In the genomic region with DNA sequence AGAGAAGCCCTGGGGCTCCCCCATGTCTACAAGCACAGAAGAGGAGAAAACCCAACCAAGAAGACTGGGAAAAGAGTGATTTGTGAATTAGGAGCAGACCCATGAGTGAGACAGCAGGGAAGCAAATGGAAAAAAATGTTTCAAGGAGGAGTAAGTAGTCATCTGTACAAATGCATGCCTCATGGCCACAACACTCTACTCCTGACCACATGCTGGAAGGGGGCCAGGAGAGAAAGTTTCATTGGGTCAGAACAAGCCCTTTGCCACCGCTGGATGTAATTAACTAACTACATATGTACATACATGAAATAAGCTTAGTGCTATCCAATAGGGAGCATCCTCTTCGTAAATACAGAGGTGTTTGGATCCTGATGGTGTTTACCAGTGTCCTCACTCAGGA, we compare ENCODE assay signal across 1 cellular context.
TF ChIP-seq lines count a peak whose summit lies in the region.

No MANE protein-coding gene starts in this region.

TF ChIP-seq in GM23338, 12 proteins besides CTCF, POLR2A, EP300 and RAD21:
- no peak for TF ChIP-seq ZNF462 (CRISPR knock-in tag; IDR thresholded peaks at IDR 0.05)
- no peak for TF ChIP-seq POLR2AphosphoS5 (IDR thresholded peaks at IDR 0.05; ENCODE audit: low read depth)
- no peak for TF ChIP-seq REST (IDR thresholded peaks at IDR 0.05; ENCODE audit: unreplicated experiment)
- no peak for TF ChIP-seq JUNB (IDR thresholded peaks at IDR 0.05; ENCODE audit: unreplicated experiment)
- TF ChIP-seq ETS1 (IDR thresholded peaks at IDR 0.05), result no peak
- no peak for TF ChIP-seq NANOG (IDR thresholded peaks at IDR 0.05; ENCODE audit: borderline replicate concordance)
- no peak for TF ChIP-seq ZNF114 (CRISPR knock-in tag; IDR thresholded peaks at IDR 0.05)
- no peak for TF ChIP-seq EZH2 (IDR thresholded peaks at IDR 0.05; ENCODE audit: low read depth, unreplicated experiment)
TF ChIP-seq in GM23338: peak in this region for 0.
